In the genomic region with DNA sequence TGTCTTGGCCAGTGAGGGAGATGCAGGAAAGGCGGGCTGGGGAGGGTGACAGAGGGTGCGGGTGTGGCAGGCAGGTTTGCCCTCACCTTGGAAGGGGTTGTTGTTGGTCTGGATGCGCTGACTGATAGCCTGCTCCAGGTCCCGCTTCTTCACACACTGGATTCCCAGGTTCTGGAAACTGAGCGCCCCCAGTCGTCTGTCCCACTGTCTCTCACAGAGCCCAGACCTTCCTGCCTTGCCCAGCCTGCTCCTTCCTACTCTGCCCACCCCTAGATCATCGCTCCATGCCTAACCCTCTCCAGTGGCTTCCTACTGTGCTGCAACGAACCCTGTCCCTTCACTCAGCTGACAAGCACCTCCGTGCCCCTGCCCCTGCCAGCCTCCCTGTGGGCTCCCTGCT, we compare ENCODE assay signal across 11 cellular contexts. TPM values are rescaled to one million over a fixed set of nuclear protein-coding genes. Genes with fewer than 3 reads are reported as not detected.
DNase-seq lines count a peak whose midpoint lies in the region; ATAC-seq and TF ChIP-seq lines count a peak whose summit lies in the region.
"Had no signal": no experiment of that assay in that cellular context is flagged by ENCODE, and none has a peak within 500 bp of the region (broad histone marks: within the 10 kb centered on the region; RNA-seq: fewer than 3 reads in every experiment).

No MANE protein-coding gene starts in this region.

- H3K4ac ChIP-seq in neuronal stem cell (ENCODE audit: low read length) = no peak overlapping the region

- no peak for TF ChIP-seq CTCF in natural killer cell (IDR thresholded peaks at IDR 0.05)
- no peak for TF ChIP-seq CTCF in transverse colon (IDR thresholded peaks at IDR 0.05)

- H3K4me2 ChIP-seq in neuronal stem cell (ENCODE audit: insufficient read depth, low read length, poor library complexity, severe bottlenecking) = no peak overlapping the region

- H3K23ac ChIP-seq in neuronal stem cell (ENCODE audit: low read depth, low read length, poor library complexity) = no peak overlapping the region

- peaks cover 45% of the 10 kb centered on the region for H3K36me3 ChIP-seq in H7 (replicated peaks; ENCODE audit: control insufficient read depth, insufficient read depth, low read length)
- H3K36me3 ChIP-seq in transverse colon = peaks cover 0 to 49% (median 23%) of the 10 kb centered on the region in 4 donors
- peaks cover 48 to 63% of the 10 kb centered on the region in 2 donors for H3K36me3 ChIP-seq in neuronal stem cell (replicated peaks in 1 of 2; ENCODE audit: control insufficient read depth in 2 of 2, insufficient read depth in 2 of 2, low read length in 2 of 2)

- no peak overlapping the region for H2BK5ac ChIP-seq in neuronal stem cell (ENCODE audit: low read length)

- no peak overlapping the region for H3K9ac ChIP-seq in neuronal stem cell (ENCODE audit: low read depth, low read length, poor library complexity)

- no peak overlapping the region for H4K8ac ChIP-seq in neuronal stem cell (ENCODE audit: low read depth, low read length)

- H3K27ac ChIP-seq in transverse colon (peak overlapping the region in 1 of 4 donors; percentile 18), neuronal stem cell (replicated peaks; ENCODE audit: low read length) (no peak overlapping the region)
- H3K27ac ChIP-seq: upper lobe of right lung had no signal

- H2AFZ ChIP-seq in neuronal stem cell (ENCODE audit: low read length) = no peak overlapping the region

- no peak overlapping the region for H3K14ac ChIP-seq in neuronal stem cell (ENCODE audit: low read length)

- H3K4me1 Mint-ChIP-seq in activated T-helper 1 cell treated with anti-CD3 and anti-CD28 coated beads, Interleukin-12 subunit alpha, Interleukin-12 subunit beta, Interleukin-2, Interleukin-4 antibody, amounts not matched to agents 30 ng/mL and 10 ng/mL and 1 ng/mL, durations not matched to agents 14 hours and 24 hours and 36 hours (ENCODE audit: low read depth) = peaks cover 43% of the 10 kb centered on the region
- H3K4me1 Mint-ChIP-seq in natural killer cell = peaks cover 35 to 55% of the 10 kb centered on the region in 2 donors

- H3K4me1 ChIP-seq in transverse colon (peaks cover 17 to 32% (median 25%) of the 10 kb centered on the region in 4 donors), neuronal stem cell (ENCODE audit: control insufficient read depth in 2 of 2, insufficient read depth in 1 of 2, low read depth in 1 of 2, low read length in 2 of 2) (peaks cover 6 to 8% of the 10 kb centered on the region in 2 donors)

- H3K9me3 ChIP-seq in transverse colon (no peaks in the 10 kb centered on the region), neuronal stem cell (replicated peaks in 1 of 2; ENCODE audit: control insufficient read depth in 2 of 2, insufficient read depth in 1 of 2, low read depth in 1 of 2, low read length in 2 of 2) (peaks cover 0 to 2% of the 10 kb centered on the region in 2 donors)
- H3K9me3 ChIP-seq: upper lobe of right lung had no signal

- H3K27me3 ChIP-seq in H7 (ENCODE audit: control insufficient read depth, insufficient read depth, low read length) = no peaks in the 10 kb centered on the region
- no peaks in the 10 kb centered on the region for H3K27me3 ChIP-seq in transverse colon
- H3K27me3 ChIP-seq in neuronal stem cell (ENCODE audit: control insufficient read depth in 3 of 3, insufficient read depth in 3 of 3, low read depth in 1 of 3, low read length in 3 of 3) = no peaks in the 10 kb centered on the region
- H3K27me3 ChIP-seq: upper lobe of right lung had no signal

- TF ChIP-seq POLR2A in transverse colon (IDR thresholded peaks at IDR 0.05) = no peak

- intact Hi-C loops in activated T-helper 1 cell treated with anti-CD3 and anti-CD28 coated beads, Interleukin-12 subunit alpha, Interleukin-12 subunit beta, Interleukin-2, Interleukin-4 antibody, amounts not matched to agents 30 ng/mL and 10 ng/mL and 1 ng/mL, durations not matched to agents 14 hours and 24 hours and 36 hours (cut with micrococcal nuclease) = no loop called here
- intact Hi-C loops in natural killer cell (cut with micrococcal nuclease) (loop anchor here (5.0 kb wide), 1 partner anchor 33 kb away; no protein-coding TSS in a partner anchor), transverse colon (cut with DNase I; ENCODE audit: low total_unique reads) (no loop called here)

- peaks cover 6% of the 10 kb centered on the region for H3K79me1 ChIP-seq in neuronal stem cell (ENCODE audit: low read depth, low read length)

- H3K4me3 ChIP-seq in H7 (ENCODE audit: insufficient read depth, low read depth, low read length) = no peak overlapping the region
- no peak overlapping the region for H3K4me3 ChIP-seq in transverse colon
- no peak overlapping the region for H3K4me3 ChIP-seq in neuronal stem cell (ENCODE audit: low read length in 2 of 2)
- H3K4me3 ChIP-seq: upper lobe of right lung had no signal

- H2BK12ac ChIP-seq in neuronal stem cell (ENCODE audit: low read length) = no peak overlapping the region

- H3K36me3 Mint-ChIP-seq in activated T-helper 1 cell treated with anti-CD3 and anti-CD28 coated beads, Interleukin-12 subunit alpha, Interleukin-12 subunit beta, Interleukin-2, Interleukin-4 antibody, amounts not matched to agents 30 ng/mL and 10 ng/mL and 1 ng/mL, durations not matched to agents 14 hours and 24 hours and 36 hours (ENCODE audit: low read depth) = peaks cover 47% of the 10 kb centered on the region
- peaks cover 23% of the 10 kb centered on the region for H3K36me3 Mint-ChIP-seq in natural killer cell

- peak; percentile 14 for DNase-seq in H7
- no peak for DNase-seq in activated T-helper 1 cell treated with anti-CD3 and anti-CD28 coated beads, Interleukin-12 subunit alpha, Interleukin-12 subunit beta, Interleukin-2, Interleukin-4 antibody, amounts not matched to agents 30 ng/mL and 10 ng/mL and 1 ng/mL, durations not matched to agents 14 hours and 24 hours and 36 hours (ENCODE audit: low spot score)
- DNase-seq in natural killer cell = no peak
- no peak for DNase-seq in transverse colon
- DNase-seq in neuronal stem cell (ENCODE audit: low spot score) = no peak
- DNase-seq: Calu3, NCI-H1417, NCI-H524 treated with DMSO at 0.1 percent for 48 hours, nucleus accumbens, upper lobe of right lung had no signal

- no peak overlapping the region for H2AK5ac ChIP-seq in neuronal stem cell (ENCODE audit: low read depth, low read length)

- H3K4me3 Mint-ChIP-seq in activated T-helper 1 cell treated with anti-CD3 and anti-CD28 coated beads, Interleukin-12 subunit alpha, Interleukin-12 subunit beta, Interleukin-2, Interleukin-4 antibody, amounts not matched to agents 30 ng/mL and 10 ng/mL and 1 ng/mL, durations not matched to agents 14 hours and 24 hours and 36 hours = peak overlapping the region; percentile 66
- peak overlapping the region; percentile 47 for H3K4me3 Mint-ChIP-seq in natural killer cell

- H3K27ac Mint-ChIP-seq in activated T-helper 1 cell treated with anti-CD3 and anti-CD28 coated beads, Interleukin-12 subunit alpha, Interleukin-12 subunit beta, Interleukin-2, Interleukin-4 antibody, amounts not matched to agents 30 ng/mL and 10 ng/mL and 1 ng/mL, durations not matched to agents 14 hours and 24 hours and 36 hours = no peak overlapping the region
- peak overlapping the region; percentile 68 to 83 for H3K27ac Mint-ChIP-seq in natural killer cell

- TF ChIP-seq EP300 in transverse colon (IDR thresholded peaks at IDR 0.05; ENCODE audit: low read depth) = no peak

- no peak overlapping the region for H2BK120ac ChIP-seq in neuronal stem cell (ENCODE audit: low read depth, low read length)

- in situ Hi-C loops in transverse colon (cut with MboI; ENCODE audit: low pct_ligation_motif_present in 1 of 4, low pct_unique_long_range_greater_than_20kb in 1 of 4, low sequenced_read_pairs in 3 of 4) = no loop called here

- no peak overlapping the region for H2BK15ac ChIP-seq in neuronal stem cell (ENCODE audit: low read length)

- no peak for ATAC-seq in natural killer cell
- no peak for ATAC-seq in HG03442 (IDR thresholded peaks at IDR 0.05; ENCODE audit: unreplicated experiment)
- ATAC-seq: upper lobe of right lung had no signal

- 92 to 100% methylated on average over 2 to 9 of the region's 9 CpGs for WGBS in transverse colon (ENCODE audit: low coverage in 1 of 2), 2 donors
- WGBS in neuronal stem cell (ENCODE audit: extremely low coverage in 2 of 2, insufficient read length in 2 of 2, insufficient replicate concordance in 1 of 2), 2 donors = no CpG with 5 or more reads among the region's 9 CpGs

- H4K91ac ChIP-seq in neuronal stem cell (ENCODE audit: low read depth, low read length, poor library complexity) = no peak overlapping the region

- H3K9me3 Mint-ChIP-seq in activated T-helper 1 cell treated with anti-CD3 and anti-CD28 coated beads, Interleukin-12 subunit alpha, Interleukin-12 subunit beta, Interleukin-2, Interleukin-4 antibody, amounts not matched to agents 30 ng/mL and 10 ng/mL and 1 ng/mL, durations not matched to agents 14 hours and 24 hours and 36 hours = no peaks in the 10 kb centered on the region
- no peaks in the 10 kb centered on the region for H3K9me3 Mint-ChIP-seq in natural killer cell

- no peaks in the 10 kb centered on the region for H3K27me3 Mint-ChIP-seq in activated T-helper 1 cell treated with anti-CD3 and anti-CD28 coated beads, Interleukin-12 subunit alpha, Interleukin-12 subunit beta, Interleukin-2, Interleukin-4 antibody, amounts not matched to agents 30 ng/mL and 10 ng/mL and 1 ng/mL, durations not matched to agents 14 hours and 24 hours and 36 hours (ENCODE audit: insufficient read depth)
- H3K27me3 Mint-ChIP-seq in natural killer cell (ENCODE audit: low read depth in 2 of 2) = no peaks in the 10 kb centered on the region

- H3K18ac ChIP-seq in neuronal stem cell (ENCODE audit: low read length) = no peak overlapping the region

RNA-seq across cellular contexts. Expression of gene RELA, which starts 2.7 kb away (rescaled TPM):
- total RNA-seq in H7 (2014; rRNA removed; shearing (Covaris generic)) = 17.7 and 28.4 TPM in 2 replicates
- total RNA-seq in activated T-helper 1 cell treated with anti-CD3 and anti-CD28 coated beads, Interleukin-12 subunit alpha, Interleukin-12 subunit beta, Interleukin-2, Interleukin-4 antibody, amounts not matched to agents 30 ng/mL and 10 ng/mL and 1 ng/mL, durations not matched to agents 14 hours and 24 hours and 36 hours = 102 and 104 TPM in 2 replicates
- total RNA-seq in natural killer cell (100 to 1,000 TPM; 319 to 380 (median 338) TPM), transverse colon (10 to 100 TPM; 45.8 to 95.8 (median 58.4) TPM)
- 26.0 TPM for polyA plus RNA-seq in neuronal stem cell (2013, experiment 1 of 2)
- 24.2 TPM for polyA plus RNA-seq in neuronal stem cell (2013, experiment 2 of 2)

RNA-seq across cellular contexts. Expression of gene SIPA1, which starts 22.1 kb away (rescaled TPM):
- 52.7 and 65.9 TPM in 2 replicates for total RNA-seq in H7 (2014; rRNA removed; shearing (Covaris generic))
- total RNA-seq in activated T-helper 1 cell treated with anti-CD3 and anti-CD28 coated beads, Interleukin-12 subunit alpha, Interleukin-12 subunit beta, Interleukin-2, Interleukin-4 antibody, amounts not matched to agents 30 ng/mL and 10 ng/mL and 1 ng/mL, durations not matched to agents 14 hours and 24 hours and 36 hours = 117 and 130 TPM in 2 replicates
- 100 to 1,000 TPM; 520 to 776 (median 743) TPM for total RNA-seq in natural killer cell
- total RNA-seq in transverse colon = 100 to 1,000 TPM in 1 of 4 donors, 10 to 100 TPM in 3; 22.4 to 174 (median 30.9) TPM
- 13.1 TPM for polyA plus RNA-seq in neuronal stem cell (2013, experiment 1 of 2)
- 15.5 TPM for polyA plus RNA-seq in neuronal stem cell (2013, experiment 2 of 2)

RNA-seq across cellular contexts. Expression of gene PCNX3, which starts 44.5 kb away (rescaled TPM):
- 21.7 and 25.9 TPM in 2 replicates for total RNA-seq in H7 (2014; rRNA removed; shearing (Covaris generic))
- total RNA-seq in activated T-helper 1 cell treated with anti-CD3 and anti-CD28 coated beads, Interleukin-12 subunit alpha, Interleukin-12 subunit beta, Interleukin-2, Interleukin-4 antibody, amounts not matched to agents 30 ng/mL and 10 ng/mL and 1 ng/mL, durations not matched to agents 14 hours and 24 hours and 36 hours = 55.0 and 55.2 TPM in 2 replicates
- total RNA-seq in natural killer cell (100 to 1,000 TPM; 101 to 105 (median 102) TPM), transverse colon (10 to 100 TPM; 56.4 to 89.0 (median 62.4) TPM)
- polyA plus RNA-seq in neuronal stem cell (2013, experiment 1 of 2) = 11.7 TPM
- 11.4 TPM for polyA plus RNA-seq in neuronal stem cell (2013, experiment 2 of 2)

RNA-seq across cellular contexts. Expression of gene MAP3K11, which starts 46.0 kb away (rescaled TPM):
- total RNA-seq in H7 (2014; rRNA removed; shearing (Covaris generic)) = 30.1 and 33.2 TPM in 2 replicates
- 103 and 106 TPM in 2 replicates for total RNA-seq in activated T-helper 1 cell treated with anti-CD3 and anti-CD28 coated beads, Interleukin-12 subunit alpha, Interleukin-12 subunit beta, Interleukin-2, Interleukin-4 antibody, amounts not matched to agents 30 ng/mL and 10 ng/mL and 1 ng/mL, durations not matched to agents 14 hours and 24 hours and 36 hours
- 10 to 100 TPM; 85.3 to 94.5 (median 94.0) TPM for total RNA-seq in natural killer cell
- total RNA-seq in transverse colon = 100 to 1,000 TPM in 2 of 4 donors, 10 to 100 TPM in 2; 82.3 to 211 (median 94.8) TPM
- polyA plus RNA-seq in neuronal stem cell (2013, experiment 1 of 2) = 34.0 TPM
- 32.6 TPM for polyA plus RNA-seq in neuronal stem cell (2013, experiment 2 of 2)

RNA-seq across cellular contexts. Expression of gene KAT5, which starts 52.0 kb away (rescaled TPM):
- total RNA-seq in H7 (2014; rRNA removed; shearing (Covaris generic)) = 37.2 and 51.1 TPM in 2 replicates
- total RNA-seq in activated T-helper 1 cell treated with anti-CD3 and anti-CD28 coated beads, Interleukin-12 subunit alpha, Interleukin-12 subunit beta, Interleukin-2, Interleukin-4 antibody, amounts not matched to agents 30 ng/mL and 10 ng/mL and 1 ng/mL, durations not matched to agents 14 hours and 24 hours and 36 hours = 68.1 and 75.0 TPM in 2 replicates
- total RNA-seq in natural killer cell = 100 to 1,000 TPM; 140 to 155 (median 146) TPM
- 100 to 1,000 TPM in 1 of 4 donors, 10 to 100 TPM in 3; 51.6 to 203 (median 74.1) TPM for total RNA-seq in transverse colon
- polyA plus RNA-seq in neuronal stem cell (2013, experiment 1 of 2) = 30.4 TPM
- polyA plus RNA-seq in neuronal stem cell (2013, experiment 2 of 2) = 28.5 TPM
